ENCODE assay signal across 11 cellular contexts in the genomic region with DNA sequence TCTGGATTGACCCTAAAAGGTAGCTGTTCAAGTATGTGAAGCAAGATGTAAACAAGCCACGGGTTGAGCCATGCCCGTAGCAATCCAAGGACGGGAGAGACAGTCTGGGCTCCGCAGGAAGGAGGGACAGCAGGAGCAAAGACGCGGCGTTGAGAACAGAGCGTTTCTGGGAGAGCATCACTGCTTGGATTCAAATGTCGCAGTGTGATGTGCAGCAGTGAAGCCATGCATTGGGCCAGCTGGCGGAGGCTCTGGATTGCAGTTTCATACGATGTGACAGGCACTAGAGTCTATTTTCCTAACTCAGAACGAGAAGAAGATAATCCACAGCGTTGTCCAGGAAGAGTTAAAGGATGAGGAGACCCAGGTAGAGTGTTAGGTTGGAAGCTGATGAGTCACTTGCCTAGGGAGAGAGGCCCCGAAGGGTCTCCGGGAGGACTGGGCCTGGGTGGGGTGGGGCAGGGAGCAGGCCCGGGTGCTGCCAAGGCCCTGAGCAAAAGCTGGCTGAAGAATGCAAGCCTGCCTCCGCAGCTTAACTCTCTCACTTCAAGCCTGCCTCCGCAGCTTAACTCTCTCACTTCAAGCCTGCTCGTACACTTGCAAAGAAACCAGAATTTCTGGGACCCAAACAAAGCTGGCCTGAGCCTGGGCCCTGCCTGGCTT. TPM values are rescaled to one million over a fixed set of nuclear protein-coding genes. Genes with fewer than 3 reads are reported as not detected.
A peak's percentile ranks its signal among the peaks of the same experiment; 100 is the strongest.
DNase-seq lines count a peak whose midpoint lies in the region; ATAC-seq, FAIRE-seq and TF ChIP-seq lines count a peak whose summit lies in the region.
"Had no signal": no experiment of that assay in that cellular context is flagged by ENCODE, and none has a peak within 500 bp of the region (broad histone marks: within the 10 kb centered on the region; RNA-seq: fewer than 3 reads in every experiment).

No MANE protein-coding gene starts in this region.

- no peaks in the 10 kb centered on the region for H3K36me3 Mint-ChIP-seq in memory B cell
- no peaks in the 10 kb centered on the region for H3K36me3 Mint-ChIP-seq in stimulated activated naive B cell treated with anti-CD40 and anti-IgM and Interleukin-4, amounts not matched to agents 10 μg/mL and 1 μg/mL and 100 μg/mL, for 72 hours

- H3K9me3 Mint-ChIP-seq in memory B cell: no peaks in the 10 kb centered on the region
- H3K9me3 Mint-ChIP-seq in stimulated activated naive B cell treated with anti-CD40 and anti-IgM and Interleukin-4, amounts not matched to agents 10 μg/mL and 1 μg/mL and 100 μg/mL, for 72 hours: no peaks in the 10 kb centered on the region

- FAIRE-seq in HTR-8/SVneo (lab: Jason Lieb, UNC): peak; percentile 44

- DNase-seq in HTR-8/SVneo (ENCODE audit: insufficient read length, low spot score) (no peak), cerebellum (ENCODE audit: low spot score) (peak; percentile 60), memory B cell (ENCODE audit: low spot score in 2 of 2) (no peak), activated gamma-delta T cell (lab: John Stamatoyannopoulos, UW) (no peak)
- DNase-seq in stimulated activated naive B cell treated with anti-CD40 and anti-IgM and Interleukin-4, amounts not matched to agents 10 μg/mL and 1 μg/mL and 100 μg/mL, for 72 hours: no peak
- no peak for DNase-seq in activated CD4-positive, alpha-beta T cell treated with anti-CD3 and anti-CD28 coated beads for 4 hours
- DNase-seq: activated T-cell treated with anti-CD3 and anti-CD28 coated beads, Interleukin-2, amount 50 U/mL, for 1 hour; DND-41; H7 had no signal

- ATAC-seq in memory B cell (ENCODE audit: low read depth): peak; percentile 6
- peak; percentile 19 to 25 for ATAC-seq in stimulated activated naive B cell treated with anti-CD40 and anti-IgM and Interleukin-4, amounts not matched to agents 10 μg/mL and 1 μg/mL and 100 μg/mL, for 72 hours (replicated peaks)
- ATAC-seq in SK-N-SH treated with all-trans-retinoic acid at 6 μM for 48 hours: no peak
- no peak for ATAC-seq in GM18907 (IDR thresholded peaks at IDR 0.05; ENCODE audit: unreplicated experiment)

- H3K4me1 Mint-ChIP-seq in memory B cell: peaks cover 16% of the 10 kb centered on the region
- H3K4me1 Mint-ChIP-seq in stimulated activated naive B cell treated with anti-CD40 and anti-IgM and Interleukin-4, amounts not matched to agents 10 μg/mL and 1 μg/mL and 100 μg/mL, for 72 hours: peaks cover 22 to 29% of the 10 kb centered on the region in 2 donors

- no peaks in the 10 kb centered on the region for H3K27me3 Mint-ChIP-seq in memory B cell
- peaks cover 0 to 16% of the 10 kb centered on the region in 2 donors for H3K27me3 Mint-ChIP-seq in stimulated activated naive B cell treated with anti-CD40 and anti-IgM and Interleukin-4, amounts not matched to agents 10 μg/mL and 1 μg/mL and 100 μg/mL, for 72 hours

- H3K27ac Mint-ChIP-seq in memory B cell: no peak overlapping the region
- no peak overlapping the region for H3K27ac Mint-ChIP-seq in stimulated activated naive B cell treated with anti-CD40 and anti-IgM and Interleukin-4, amounts not matched to agents 10 μg/mL and 1 μg/mL and 100 μg/mL, for 72 hours

- no peak overlapping the region for H3K4me3 Mint-ChIP-seq in memory B cell
- H3K4me3 Mint-ChIP-seq in stimulated activated naive B cell treated with anti-CD40 and anti-IgM and Interleukin-4, amounts not matched to agents 10 μg/mL and 1 μg/mL and 100 μg/mL, for 72 hours: no peak overlapping the region

TF ChIP-seq in SK-N-SH treated with all-trans-retinoic acid at 6 μM for 48 hours, 23 proteins besides CTCF, POLR2A, EP300 and RAD21 (continues in another document):
- TF ChIP-seq PPARA (CRISPR knock-in tag; IDR thresholded peaks at IDR 0.05; ENCODE audit: borderline replicate concordance) (no peak), TCF4 (CRISPR knock-in tag; IDR thresholded peaks at IDR 0.05; ENCODE audit: borderline replicate concordance) (no peak), ESRRG (CRISPR knock-in tag; IDR thresholded peaks at IDR 0.05) (no peak), ARNTL (CRISPR knock-in tag; IDR thresholded peaks at IDR 0.05; ENCODE audit: borderline replicate concordance, low read depth) (no peak), RARB (CRISPR knock-in tag; IDR thresholded peaks at IDR 0.05) (no peak), ZC3H10 (CRISPR knock-in tag; IDR thresholded peaks at IDR 0.05) (no peak), OSR1 (CRISPR knock-in tag; IDR thresholded peaks at IDR 0.05) (no peak), TOX (CRISPR knock-in tag; IDR thresholded peaks at IDR 0.05; ENCODE audit: borderline replicate concordance) (no peak), ZNF70 (CRISPR knock-in tag; IDR thresholded peaks at IDR 0.05) (no peak), ZNF565 (CRISPR knock-in tag; conservative IDR thresholded peaks at IDR 0.05; ENCODE audit: low read depth) (no peak), PATZ1 (CRISPR knock-in tag; IDR thresholded peaks at IDR 0.05; ENCODE audit: borderline replicate concordance) (no peak)
- TF ChIP-seq, protein P1, sequence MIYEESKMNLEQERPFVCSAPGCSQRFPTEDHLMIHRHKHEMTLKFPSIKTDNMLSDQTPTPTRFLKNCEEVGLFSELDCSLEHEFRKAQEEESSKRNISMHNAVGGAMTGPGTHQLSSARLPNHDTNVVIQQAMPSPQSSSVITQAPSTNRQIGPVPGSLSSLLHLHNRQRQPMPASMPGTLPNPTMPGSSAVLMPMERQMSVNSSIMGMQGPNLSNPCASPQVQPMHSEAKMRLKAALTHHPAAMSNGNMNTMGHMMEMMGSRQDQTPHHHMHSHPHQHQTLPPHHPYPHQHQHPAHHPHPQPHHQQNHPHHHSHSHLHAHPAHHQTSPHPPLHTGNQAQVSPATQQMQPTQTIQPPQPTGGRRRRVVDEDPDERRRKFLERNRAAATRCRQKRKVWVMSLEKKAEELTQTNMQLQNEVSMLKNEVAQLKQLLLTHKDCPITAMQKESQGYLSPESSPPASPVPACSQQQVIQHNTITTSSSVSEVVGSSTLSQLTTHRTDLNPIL (CRISPR knock-in tag; IDR thresholded peaks at IDR 0.05; ENCODE audit: low read depth): no peak
- TF ChIP-seq, protein P2, sequence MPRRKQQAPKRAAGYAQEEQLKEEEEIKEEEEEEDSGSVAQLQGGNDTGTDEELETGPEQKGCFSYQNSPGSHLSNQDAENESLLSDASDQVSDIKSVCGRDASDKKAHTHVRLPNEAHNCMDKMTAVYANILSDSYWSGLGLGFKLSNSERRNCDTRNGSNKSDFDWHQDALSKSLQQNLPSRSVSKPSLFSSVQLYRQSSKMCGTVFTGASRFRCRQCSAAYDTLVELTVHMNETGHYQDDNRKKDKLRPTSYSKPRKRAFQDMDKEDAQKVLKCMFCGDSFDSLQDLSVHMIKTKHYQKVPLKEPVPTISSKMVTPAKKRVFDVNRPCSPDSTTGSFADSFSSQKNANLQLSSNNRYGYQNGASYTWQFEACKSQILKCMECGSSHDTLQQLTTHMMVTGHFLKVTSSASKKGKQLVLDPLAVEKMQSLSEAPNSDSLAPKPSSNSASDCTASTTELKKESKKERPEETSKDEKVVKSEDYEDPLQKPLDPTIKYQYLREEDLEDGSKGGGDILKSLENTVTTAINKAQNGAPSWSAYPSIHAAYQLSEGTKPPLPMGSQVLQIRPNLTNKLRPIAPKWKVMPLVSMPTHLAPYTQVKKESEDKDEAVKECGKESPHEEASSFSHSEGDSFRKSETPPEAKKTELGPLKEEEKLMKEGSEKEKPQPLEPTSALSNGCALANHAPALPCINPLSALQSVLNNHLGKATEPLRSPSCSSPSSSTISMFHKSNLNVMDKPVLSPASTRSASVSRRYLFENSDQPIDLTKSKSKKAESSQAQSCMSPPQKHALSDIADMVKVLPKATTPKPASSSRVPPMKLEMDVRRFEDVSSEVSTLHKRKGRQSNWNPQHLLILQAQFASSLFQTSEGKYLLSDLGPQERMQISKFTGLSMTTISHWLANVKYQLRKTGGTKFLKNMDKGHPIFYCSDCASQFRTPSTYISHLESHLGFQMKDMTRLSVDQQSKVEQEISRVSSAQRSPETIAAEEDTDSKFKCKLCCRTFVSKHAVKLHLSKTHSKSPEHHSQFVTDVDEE (CRISPR knock-in tag; IDR thresholded peaks at IDR 0.05): no peak
- TF ChIP-seq, protein P3, sequence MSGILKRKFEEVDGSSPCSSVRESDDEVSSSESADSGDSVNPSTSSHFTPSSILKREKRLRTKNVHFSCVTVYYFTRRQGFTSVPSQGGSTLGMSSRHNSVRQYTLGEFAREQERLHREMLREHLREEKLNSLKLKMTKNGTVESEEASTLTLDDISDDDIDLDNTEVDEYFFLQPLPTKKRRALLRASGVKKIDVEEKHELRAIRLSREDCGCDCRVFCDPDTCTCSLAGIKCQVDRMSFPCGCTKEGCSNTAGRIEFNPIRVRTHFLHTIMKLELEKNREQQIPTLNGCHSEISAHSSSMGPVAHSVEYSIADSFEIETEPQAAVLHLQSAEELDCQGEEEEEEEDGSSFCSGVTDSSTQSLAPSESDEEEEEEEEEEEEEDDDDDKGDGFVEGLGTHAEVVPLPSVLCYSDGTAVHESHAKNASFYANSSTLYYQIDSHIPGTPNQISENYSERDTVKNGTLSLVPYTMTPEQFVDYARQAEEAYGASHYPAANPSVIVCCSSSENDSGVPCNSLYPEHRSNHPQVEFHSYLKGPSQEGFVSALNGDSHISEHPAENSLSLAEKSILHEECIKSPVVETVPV (CRISPR knock-in tag; IDR thresholded peaks at IDR 0.05): no peak

RNA-seq across cellular contexts. Expression of gene SEMA4C, which starts 17.7 kb away (rescaled TPM):
- 51.0 TPM for total RNA-seq in cerebellum

RNA-seq across cellular contexts. Expression of gene ANKRD39, which starts 29.7 kb away (rescaled TPM):
- total RNA-seq in cerebellum: 13.2 TPM

RNA-seq across cellular contexts. Expression of gene ANKRD23, which starts 43.7 kb away (rescaled TPM):
- 8.0 TPM for total RNA-seq in cerebellum

Comparison
In these comparisons a context has a peak if more than half of its experiments do, and no peak if none do; other contexts are left out.
1. ATAC-seq: peak in memory B cell (single experiment) and stimulated activated naive B cell treated with anti-CD40 and anti-IgM and Interleukin-4, amounts not matched to agents 10 μg/mL and 1 μg/mL and 100 μg/mL, for 72 hours (2 of 2); none in SK-N-SH treated with all-trans-retinoic acid at 6 μM for 48 hours (single experiment) and GM18907 (single experiment).